11 cellular contexts compared by ENCODE assay signal in the genomic region with DNA sequence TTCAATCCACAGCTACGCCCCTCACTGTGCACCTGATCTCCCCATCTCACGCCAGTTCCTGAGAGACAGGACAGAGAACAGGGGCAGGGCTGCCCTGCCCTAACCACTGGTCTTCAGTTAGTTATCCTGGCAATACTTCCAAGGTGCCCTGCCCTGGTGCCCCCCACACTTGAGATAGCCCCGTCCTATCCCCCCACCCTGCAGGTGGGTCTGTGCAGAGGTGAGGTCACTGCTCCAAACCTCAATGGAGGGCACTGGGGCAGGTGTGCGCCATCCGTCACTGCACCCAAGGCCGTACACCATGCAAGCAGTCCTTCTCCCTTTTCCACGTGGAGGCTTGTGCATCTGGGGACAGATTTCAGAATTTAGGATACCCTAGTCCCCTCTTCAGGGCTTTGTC. TPM values are rescaled to one million over a fixed set of nuclear protein-coding genes. Genes with fewer than 3 reads are reported as not detected.
DNase-seq lines count a peak whose midpoint lies in the region; ATAC-seq and TF ChIP-seq lines count a peak whose summit lies in the region.
"Not testable (repeated sequence)": the region's sequence is repeated elsewhere in the genome, so short reads cannot be mapped to it uniquely, and the experiment has no call there.
"Had no signal": no experiment of that assay in that cellular context is flagged by ENCODE, and none has a peak within 500 bp of the region (broad histone marks: within the 10 kb centered on the region; RNA-seq: fewer than 3 reads in every experiment).

No MANE protein-coding gene starts in this region.

- TF ChIP-seq CTCF in Peyer's patch (IDR thresholded peaks at IDR 0.05); chondrocyte (IDR thresholded peaks at IDR 0.05); left ventricle myocardium inferior (IDR thresholded peaks at IDR 0.05; ENCODE audit: borderline replicate concordance); osteoblast (IDR thresholded peaks at IDR 0.05; ENCODE audit: extremely low read depth, low read depth, low read length); type B pancreatic cell (conservative IDR thresholded peaks at IDR 0.05): not testable (repeated sequence)

- not testable (repeated sequence) for H2AFZ ChIP-seq in mesenchymal stem cell (ENCODE audit: low read depth, low read length); osteoblast (ENCODE audit: low read length)

- H4K91ac ChIP-seq in mesenchymal stem cell (ENCODE audit: low read length), result not testable (repeated sequence)

- H3K23ac ChIP-seq in mesenchymal stem cell (ENCODE audit: low read length in 2 of 2), result not testable (repeated sequence)

- H3K27me3 ChIP-seq in Peyer's patch; left ventricle myocardium inferior (ENCODE audit: low read depth); mesenchymal stem cell (ENCODE audit: control insufficient read depth in 1 of 2, insufficient read depth in 1 of 2, low read length in 2 of 2): not testable (repeated sequence)
- peaks cover 29% of the 10 kb centered on the region for H3K27me3 ChIP-seq in osteoblast (ENCODE audit: insufficient read depth, low read length)

- H2BK15ac ChIP-seq in mesenchymal stem cell (ENCODE audit: low read depth, poor library complexity, severe bottlenecking), result peak overlapping the region; percentile 12

- not testable (repeated sequence) for H3K9ac ChIP-seq in mesenchymal stem cell (ENCODE audit: low read length)

- H3K36me3 Mint-ChIP-seq in chondrocyte (ENCODE audit: low read depth); type B pancreatic cell: not testable (repeated sequence)

- H3K18ac ChIP-seq in mesenchymal stem cell (ENCODE audit: low read depth in 1 of 2, low read length in 2 of 2), result not testable (repeated sequence)

- not testable (repeated sequence) for H3K4me3 ChIP-seq in Peyer's patch; left ventricle myocardium inferior; mesenchymal stem cell (ENCODE audit: insufficient read depth in 1 of 2, low read depth in 1 of 2, low read length in 2 of 2); osteoblast (ENCODE audit: insufficient read depth, low read length)

- peak overlapping the region; percentile 67 for H2AK5ac ChIP-seq in mesenchymal stem cell (ENCODE audit: low read length, severe bottlenecking)

- not testable (repeated sequence) for H3K4me2 ChIP-seq in mesenchymal stem cell (ENCODE audit: low read length, poor library complexity, severe bottlenecking); osteoblast (ENCODE audit: insufficient read depth, low read length)

- TF ChIP-seq POLR2A in Peyer's patch (IDR thresholded peaks at IDR 0.05), result not testable (repeated sequence)

- not testable (repeated sequence) for H4K8ac ChIP-seq in mesenchymal stem cell (ENCODE audit: low read length)

- H3K27ac ChIP-seq in Peyer's patch; left ventricle myocardium inferior (replicated peaks); mesenchymal stem cell (ENCODE audit: low read length, poor library complexity, severe bottlenecking); osteoblast (ENCODE audit: low read depth, low read length): not testable (repeated sequence)

- not testable (repeated sequence) for H3K36me3 ChIP-seq in Peyer's patch; left ventricle myocardium inferior; mesenchymal stem cell (ENCODE audit: control insufficient read depth in 1 of 2, insufficient read depth in 2 of 2, low read depth in 1 of 2, low read length in 2 of 2); osteoblast (ENCODE audit: insufficient read depth, low read length)

- H2BK12ac ChIP-seq in mesenchymal stem cell (ENCODE audit: low read length in 2 of 2), result not testable (repeated sequence)

- H3K4me1 Mint-ChIP-seq in chondrocyte (ENCODE audit: low read depth) (peaks cover 28% of the 10 kb centered on the region), type B pancreatic cell (ENCODE audit: unreplicated experiment) (peaks cover 45% of the 10 kb centered on the region)

- H2BK120ac ChIP-seq in mesenchymal stem cell (ENCODE audit: low read depth, low read length), result not testable (repeated sequence)

- peaks cover 16% of the 10 kb centered on the region for H3K79me2 ChIP-seq in osteoblast (ENCODE audit: insufficient read depth, low read length)

- H3K27me3 Mint-ChIP-seq in chondrocyte (ENCODE audit: low read depth), result peaks cover 31% of the 10 kb centered on the region
- H3K27me3 Mint-ChIP-seq in type B pancreatic cell, result not testable (repeated sequence)

- H3K4me1 ChIP-seq in Peyer's patch (peaks cover 4 to 22% (median 13%) of the 10 kb centered on the region in 4 donors), left ventricle myocardium inferior (peaks cover 53% of the 10 kb centered on the region), mesenchymal stem cell (ENCODE audit: control insufficient read depth, insufficient read depth, low read depth, low read length) (peaks cover 37% of the 10 kb centered on the region), osteoblast (ENCODE audit: insufficient read depth, low read length) (peaks cover 17% of the 10 kb centered on the region)

- not testable (repeated sequence) for H3K4ac ChIP-seq in mesenchymal stem cell (ENCODE audit: low read depth in 1 of 2, low read length in 2 of 2)

- H3K14ac ChIP-seq in mesenchymal stem cell (ENCODE audit: low read length in 2 of 2), result not testable (repeated sequence)

- not testable (repeated sequence) for H3K27ac Mint-ChIP-seq in chondrocyte (ENCODE audit: unreplicated experiment); type B pancreatic cell

- H3K79me1 ChIP-seq in mesenchymal stem cell (replicated peaks; ENCODE audit: low read length, poor library complexity, severe bottlenecking), result not testable (repeated sequence)

- intact Hi-C loops in left ventricle myocardium inferior (cut with micrococcal nuclease); left colon (cut with DNase I, micrococcal nuclease): not testable (repeated sequence)

- not testable (repeated sequence) for H3K9me3 ChIP-seq in Peyer's patch; left ventricle myocardium inferior (replicated peaks); mesenchymal stem cell (ENCODE audit: control insufficient read depth, low read length); osteoblast (ENCODE audit: low read depth, low read length)

- 68% methylated on average over 7 of the region's 7 CpGs for WGBS in mesenchymal stem cell

- H3K4me3 Mint-ChIP-seq in chondrocyte (ENCODE audit: unreplicated experiment), result not testable (repeated sequence)
- H3K4me3 Mint-ChIP-seq in type B pancreatic cell, result peak overlapping the region; percentile 36

- H2BK5ac ChIP-seq in mesenchymal stem cell (ENCODE audit: low read depth, low read length, poor library complexity, severe bottlenecking), result not testable (repeated sequence)

- not testable (repeated sequence) for ATAC-seq in left colon

- not testable (repeated sequence) for H4K20me1 ChIP-seq in osteoblast (ENCODE audit: insufficient read depth, low read length)

- DNase-seq in Peyer's patch, result peak in 2 of 3 donors; percentile 14 to 41
- DNase-seq in chondrocyte (ENCODE audit: low spot score), result peak; percentile 55
- peak; percentile 5 for DNase-seq in left ventricle myocardium inferior
- peak; percentile 8 to 23 for DNase-seq in left colon
- DNase-seq in mesenchymal stem cell; type B pancreatic cell (ENCODE audit: extremely low spot score, unreplicated experiment): not testable (repeated sequence)
- peak; percentile 11 for DNase-seq in osteoblast (ENCODE audit: insufficient read length, low spot score, missing footprints)

- H3K9me3 Mint-ChIP-seq in chondrocyte (ENCODE audit: low read depth); type B pancreatic cell: not testable (repeated sequence)

RNA-seq across cellular contexts. Expression of a gene that starts 3.1 kb away (rescaled TPM):
- total RNA-seq in Peyer's patch, result 100 to 1,000 TPM; 123 to 193 (median 168) TPM
- total RNA-seq in chondrocyte, result 43.5 to 53.6 TPM (median 49.3 TPM) in 3 replicates
- total RNA-seq in left ventricle myocardium inferior, result 141 TPM
- total RNA-seq in left colon, result 100 to 1,000 TPM in 1 of 2 donors, 10 to 100 TPM in 1; 84.2 to 113 TPM
- 31.2 TPM for polyA plus RNA-seq in mesenchymal stem cell (2013, experiment 1 of 2)
- polyA plus RNA-seq in mesenchymal stem cell (2013, experiment 2 of 2), result 28.6 TPM
- 42.7 and 50.3 TPM in 2 replicates for total RNA-seq in osteoblast
- 67.2 and 85.0 TPM in 2 replicates for total RNA-seq in type B pancreatic cell (ENCODE audit: low replicate concordance)

RNA-seq across cellular contexts. Expression of a gene that starts 18.6 kb away (rescaled TPM):
- total RNA-seq in Peyer's patch, result 100 to 1,000 TPM in 1 of 4 donors, 10 to 100 TPM in 2, 1 to 10 TPM in 1; 1.9 to 191 (median 37.1) TPM
- total RNA-seq in chondrocyte, result not detected in 3 replicates
- total RNA-seq in left ventricle myocardium inferior, result not detected
- 100 to 1,000 TPM in 1 of 2 donors, 10 to 100 TPM in 1; 12.3 to 358 TPM for total RNA-seq in left colon
- polyA plus RNA-seq in mesenchymal stem cell (2013, experiment 1 of 2), result not detected
- polyA plus RNA-seq in mesenchymal stem cell (2013, experiment 2 of 2), result not detected
- total RNA-seq in osteoblast, result not detected in 2 replicates
- 10.7 and 12.4 TPM in 2 replicates for total RNA-seq in type B pancreatic cell (ENCODE audit: low replicate concordance)
- total RNA-seq: Caco-2; CD4-positive, alpha-beta T cell; H9 had no signal
- polyA plus RNA-seq: BJ had no signal

RNA-seq across cellular contexts. Expression of a gene that starts 29.4 kb away (rescaled TPM):
- 10 to 100 TPM; 38.8 to 93.7 (median 70.2) TPM for total RNA-seq in Peyer's patch
- 78.8 to 85.3 TPM (median 80.2 TPM) in 3 replicates for total RNA-seq in chondrocyte
- total RNA-seq in left ventricle myocardium inferior, result 52.5 TPM
- total RNA-seq in left colon, result 10 to 100 TPM; 35.6 to 50.5 TPM
- 68.0 TPM for polyA plus RNA-seq in mesenchymal stem cell (2013, experiment 1 of 2)
- polyA plus RNA-seq in mesenchymal stem cell (2013, experiment 2 of 2), result 68.2 TPM
- total RNA-seq in osteoblast, result 24.5 and 33.3 TPM in 2 replicates
- total RNA-seq in type B pancreatic cell (ENCODE audit: low replicate concordance), result 108 and 150 TPM in 2 replicates
